Comparison of ENCODE assay signal across 22 cellular contexts in genomic region chr9:108854094-108854493, GRCh38. TPM values are rescaled to one million over a fixed set of nuclear protein-coding genes. Genes with fewer than 3 reads are reported as not detected.
DNase-seq lines count a peak whose midpoint lies in the region; ATAC-seq, FAIRE-seq and TF ChIP-seq lines count a peak whose summit lies in the region.
"Had no signal": no experiment of that assay in that cellular context is flagged by ENCODE, and none has a peak within 500 bp of the region (broad histone marks: within the 10 kb centered on the region; RNA-seq: fewer than 3 reads in every experiment).

No MANE protein-coding gene starts in this region.

- H3K4me1 ChIP-seq in A549 (no peaks in the 10 kb centered on the region), K562 (replicated peaks in 1 of 2; ENCODE audit: control insufficient read depth in 2 of 2, insufficient read depth in 2 of 2, low read length in 2 of 2) (peaks cover 0 to 15% of the 10 kb centered on the region in 2 experiments; a peak in 1 of 5 replicates)
- H3K4me1 ChIP-seq: BLaER1 had no signal

- H3K27ac ChIP-seq in A549 (no peak overlapping the region), K562 (ENCODE audit: extremely low read depth, low read depth, low read length) (no peak overlapping the region)
- H3K27ac ChIP-seq: BLaER1 had no signal

- in situ Hi-C loops in K562 (cut with MboI), result no loop called here

- no peak overlapping the region for H3K4me3 ChIP-seq in A549
- no peak overlapping the region for H3K4me3 ChIP-seq in GM12864 (ENCODE audit: low read depth, low read length)
- H3K4me3 ChIP-seq in Jurkat, Clone E6-1 (ENCODE audit: low read length), result no peak overlapping the region
- no peak overlapping the region for H3K4me3 ChIP-seq in K562
- H3K4me3 ChIP-seq: BLaER1 had no signal

- ATAC-seq in A549 (peak; percentile 25 to 77; a peak in 3 of 6 replicates), K562 (peak; percentile 91), GM21526 (IDR thresholded peaks at IDR 0.05; ENCODE audit: low FRiP score, unreplicated experiment) (no peak), GM19395 (IDR thresholded peaks at IDR 0.05; ENCODE audit: unreplicated experiment) (no peak)

- H3K27me3 Mint-ChIP-seq in T-helper 2 cell treated with Interferon-gamma antibody and Interleukin-4, amounts not matched to agents 5 μg/mL and 100 μg/mL, for 36 hours (ENCODE audit: low read depth), result peaks cover 4% of the 10 kb centered on the region

- WGBS in A549 (ENCODE audit: missing lambda C conversion rate), result 58% methylated on average over 3 of the region's 3 CpGs
- WGBS in K562 (ENCODE audit: insufficient coverage, low coverage, missing lambda C conversion rate), result 0% methylated on average over 3 of the region's 3 CpGs

- H3K9me1 ChIP-seq in K562 (ENCODE audit: control insufficient read depth, insufficient read depth, low read length), result no peaks in the 10 kb centered on the region

- peaks cover 40 to 45% of the 10 kb centered on the region in 2 experiments for H3K27me3 ChIP-seq in K562 (ENCODE audit: control insufficient read depth in 2 of 2, insufficient read depth in 2 of 2, low read length in 2 of 2)
- H3K27me3 ChIP-seq: BLaER1 had no signal

- BruUV-seq in K562 (replicated peaks; lab: Mats Ljungman, UMichigan), result no TSS peak

- TF ChIP-seq EP300 in A549 (IDR thresholded peaks at IDR 0.05) (no peak), K562 (IDR thresholded peaks at IDR 0.05; ENCODE audit: low read length) (no peak)

- H3K4me2 ChIP-seq in A549, result no peak overlapping the region
- H3K4me2 ChIP-seq in K562 (ENCODE audit: insufficient read depth, low read length), result no peak overlapping the region
- H3K4me2 ChIP-seq: BLaER1 had no signal

- H2AFZ ChIP-seq in K562 (ENCODE audit: low read depth, low read length), result no peak overlapping the region

- H3K4me1 Mint-ChIP-seq in T-helper 2 cell treated with Interferon-gamma antibody and Interleukin-4, amounts not matched to agents 5 μg/mL and 100 μg/mL, for 36 hours (ENCODE audit: low read depth), result no peaks in the 10 kb centered on the region
- H3K4me1 Mint-ChIP-seq: CD4-positive, alpha-beta memory T cell had no signal

- H3K36me3 ChIP-seq in K562 (ENCODE audit: control insufficient read depth, insufficient read depth, low read length), result no peaks in the 10 kb centered on the region
- H3K36me3 ChIP-seq: BLaER1 had no signal

- H3K9me3 ChIP-seq in A549 (no peaks in the 10 kb centered on the region), K562 (replicated peaks; ENCODE audit: control insufficient read depth, insufficient read depth, low read depth, low read length) (no peaks in the 10 kb centered on the region)

- CTCF ChIA-PET in A549 (lab: Yijun Ruan, JAX) (interaction anchor here (0.6 to 1.8 kb wide), 6 partner anchors 10 to 1547 kb away, joined by 3 to 5 read pairs (median 3); no protein-coding TSS in a partner anchor), K562 (lab: Yijun Ruan, JAX; ENCODE audit: low intra/inter-chr PET ratio) (no interaction called here)

- H3K4me3 Mint-ChIP-seq in T-helper 2 cell treated with Interferon-gamma antibody and Interleukin-4, amounts not matched to agents 5 μg/mL and 100 μg/mL, for 36 hours, result no peak overlapping the region
- H3K4me3 Mint-ChIP-seq: CD4-positive, alpha-beta memory T cell had no signal

- TF ChIP-seq RAD21 in A549 (conservative IDR thresholded peaks at IDR 0.05 in 1 of 2, IDR thresholded peaks at IDR 0.05 in 1 of 2) (no peak), K562 (CRISPR knock-in tag; conservative IDR thresholded peaks at IDR 0.05 in 1 of 2, IDR thresholded peaks at IDR 0.05 in 1 of 2) (peak in 1 of 2 experiments; percentile 40; a peak in 2 of 4 replicates)

- H3K9me3 Mint-ChIP-seq in T-helper 2 cell treated with Interferon-gamma antibody and Interleukin-4, amounts not matched to agents 5 μg/mL and 100 μg/mL, for 36 hours, result no peaks in the 10 kb centered on the region

- no peaks in the 10 kb centered on the region for H3K79me2 ChIP-seq in K562 (ENCODE audit: control insufficient read depth, insufficient read depth, low read length)

- no peak overlapping the region for H3K9ac ChIP-seq in K562 (ENCODE audit: insufficient read depth in 1 of 2, low read depth in 2 of 2, low read length in 2 of 2)
- H3K9ac ChIP-seq: BLaER1 had no signal

- H4K20me1 ChIP-seq in K562 (replicated peaks; ENCODE audit: control insufficient read depth, insufficient read depth, low read length), result no peaks in the 10 kb centered on the region; the same call in 1 of the 2 replicates
- H4K20me1 ChIP-seq: BLaER1 had no signal

- intact Hi-C loops in K562 (cut with micrococcal nuclease), result loop anchor here (10.0 kb wide), 1 partner anchor 371 kb away; no protein-coding TSS in a partner anchor

- H3K27ac Mint-ChIP-seq in T-helper 2 cell treated with Interferon-gamma antibody and Interleukin-4, amounts not matched to agents 5 μg/mL and 100 μg/mL, for 36 hours, result no peak overlapping the region
- H3K27ac Mint-ChIP-seq: CD4-positive, alpha-beta memory T cell had no signal

- no peak for FAIRE-seq in A549 (lab: Jason Lieb, UNC)
- FAIRE-seq in K562 (lab: Jason Lieb, UNC), result peak; percentile 81
- FAIRE-seq: A204.1, G401.6, H1 had no signal

- TF ChIP-seq CTCF in A549 (IDR thresholded peaks at IDR 0.05) (no peak), GM12864 (IDR thresholded peaks at IDR 0.05; ENCODE audit: low read depth, low read length, missing control alignments) (peak; percentile 49), K562 (IDR thresholded peaks at IDR 0.05 in 2 of 3, conservative IDR thresholded peaks at IDR 0.05 in 1 of 3; ENCODE audit: insufficient read depth in 2 of 3, low read depth in 1 of 3, low read length in 3 of 3) (peak; percentile 55 to 63 (median 60))

- TF ChIP-seq POLR2A in A549 (IDR thresholded peaks at IDR 0.05; ENCODE audit: low read length) (no peak), K562 (conservative IDR thresholded peaks at IDR 0.05) (no peak)

- DNase-seq in A549 (ENCODE audit: low read depth in 1 of 2, low spot score in 1 of 2) (peak in 1 of 2 experiments; percentile 17), GM12864 (ENCODE audit: low read depth) (no peak), K562 (ENCODE audit: extremely low read depth in 1 of 4, low spot score in 3 of 4) (peak; percentile 55 to 64 (median 63)), DMS79 (lab: John Stamatoyannopoulos, UW) (no peak)
- DNase-seq in Jurkat, Clone E6-1 (ENCODE audit: low read depth, low spot score), result peak; percentile 30
- DNase-seq in T-helper 2 cell treated with Interferon-gamma antibody and Interleukin-4, amounts not matched to agents 5 μg/mL and 100 μg/mL, for 36 hours (ENCODE audit: low spot score), result no peak
- DNase-seq: Calu3; CD4-positive, alpha-beta memory T cell; DMS79 treated with DMSO at 0.1 percent for 48 hours; IMR-90; NCI-H2081; NCI-H446 treated with DMSO at 0.1 percent for 48 hours; NK-92 treated with Interleukin-12 subunit alpha and Interleukin-12 subunit beta, amount 100 ng/mL, for 24 hours; RPMI8226 had no signal

- no peaks in the 10 kb centered on the region for H3K36me3 Mint-ChIP-seq in T-helper 2 cell treated with Interferon-gamma antibody and Interleukin-4, amounts not matched to agents 5 μg/mL and 100 μg/mL, for 36 hours (ENCODE audit: low read depth)
- H3K36me3 Mint-ChIP-seq: CD4-positive, alpha-beta memory T cell had no signal

- POLR2A ChIA-PET in A549 (lab: Yijun Ruan, JAX) (no interaction called here), K562 (lab: Yijun Ruan, JAX) (interaction anchor here (0.7 to 1.5 kb wide), 3 partner anchors 14 to 332 kb away, joined by 3 to 4 read pairs (median 3); no protein-coding TSS in a partner anchor)

RNA-seq across cellular contexts. Expression of gene ACTL7B, which starts 1.7 kb away (rescaled TPM):
- polyA plus RNA-seq in A549 (2011; rRNA removed), result not detected in 2 replicates
- 0.01 TPM in 2 replicates for polyA plus RNA-seq in A549 (2012; cell fraction: cytosol; rRNA removed)
- polyA plus RNA-seq in A549 (2012; cell fraction: nucleus; rRNA removed), result 0.11 and 0.25 TPM in 2 replicates
- polyA plus RNA-seq in A549 (2017; fragmentation: RNase III; extraction: RNeasy Plus Mini Kit Qiagen cat#74134 plus additional on column Dnase treatment), result not detected in 3 replicates
- polyA minus RNA-seq in A549 (2011; rRNA and poly(A)+ RNA removed), result 0.10 TPM in 1 of 2 replicates, not detected in the other
- not detected for polyA plus RNA-seq in Jurkat, Clone E6-1 (2012; ENCODE audit: insufficient read depth, insufficient read length)
- total RNA-seq in K562 (2011; cell fraction: chromatin; rRNA removed; ENCODE audit: low replicate concordance), result not detected in 2 replicates
- 0.13 TPM in 1 of 2 replicates, not detected in the other for total RNA-seq in K562 (2011; cell fraction: nucleolus; rRNA removed)
- 0.31 TPM in 1 of 2 replicates, not detected in the other for total RNA-seq in K562 (2011; cell fraction: nucleoplasm; rRNA removed)
- not detected in 2 replicates for total RNA-seq in K562 (2014; rRNA removed)
- not detected in 2 replicates for total RNA-seq in K562 (2014; rRNA removed; fragmentation: Illumina TruSeq; extraction: Trizol)
- total RNA-seq in K562 (2015; rRNA removed; fragmentation: Illumina TruSeq; extraction: Trizol), result not detected in 2 replicates
- not detected in 2 replicates for total RNA-seq in K562 (2021)
- polyA plus RNA-seq in K562 (2011; rRNA removed), result not detected in 2 replicates
- not detected in 2 replicates for polyA plus RNA-seq in K562 (2011; cell fraction: cytosol; rRNA removed)
- polyA plus RNA-seq in K562 (2011; cell fraction: nucleus; rRNA removed), result 0.04 TPM in 2 replicates
- polyA plus RNA-seq in K562 (2012), result not detected in 2 replicates
- polyA plus RNA-seq in K562 (2014; fragmentation: Illumina TruSeq; extraction: Trizol), result not detected in 2 replicates
- not detected for polyA plus RNA-seq in K562 (2014; fragmentation: Nextera tagmentation; extraction: Ambion mirVana)
- polyA plus RNA-seq in K562 (2014; rRNA removed), result 0.04 TPM in 1 of 2 replicates, not detected in the other
- polyA minus RNA-seq in K562 (2011; rRNA and poly(A)+ RNA removed), result not detected in 2 replicates
- polyA minus RNA-seq in K562 (2011; cell fraction: cytosol; rRNA and poly(A)+ RNA removed), result not detected in 2 replicates
- not detected in 2 replicates for polyA minus RNA-seq in K562 (2011; cell fraction: nucleus; rRNA and poly(A)+ RNA removed)
- total RNA-seq: Calu3, H1, IMR-90, LHCN-M2 had no signal
- polyA plus RNA-seq: CD4-positive, alpha-beta memory T cell; H1; IMR-90 had no signal

RNA-seq across cellular contexts. Expression of gene ACTL7A, which starts 8.0 kb away (rescaled TPM):
- polyA plus RNA-seq in A549 (2011; rRNA removed) (not detected in 2 replicates), A549 (2017; fragmentation: RNase III; extraction: RNeasy Plus Mini Kit Qiagen cat#74134 plus additional on column Dnase treatment) (not detected in 3 replicates), K562 (2011; rRNA removed) (not detected in 2 replicates), K562 (2014; fragmentation: Illumina TruSeq; extraction: Trizol) (not detected in 2 replicates), K562 (2014; fragmentation: Nextera tagmentation; extraction: Ambion mirVana) (not detected), K562 (2014; rRNA removed) (not detected in 2 replicates)
- not detected in 2 replicates for polyA plus RNA-seq in A549 (2012; cell fraction: cytosol; rRNA removed)
- not detected in 2 replicates for polyA plus RNA-seq in A549 (2012; cell fraction: nucleus; rRNA removed)
- polyA minus RNA-seq in A549 (2011; rRNA and poly(A)+ RNA removed), result not detected in 2 replicates
- not detected for polyA plus RNA-seq in Jurkat, Clone E6-1 (2012; ENCODE audit: insufficient read depth, insufficient read length)
- total RNA-seq in K562 (2011; cell fraction: chromatin; rRNA removed; ENCODE audit: low replicate concordance), result not detected in 2 replicates
- total RNA-seq in K562 (2011; cell fraction: nucleolus; rRNA removed), result not detected in 2 replicates
- not detected in 2 replicates for total RNA-seq in K562 (2011; cell fraction: nucleoplasm; rRNA removed)
- total RNA-seq in K562 (2014; rRNA removed) (not detected in 2 replicates), K562 (2014; rRNA removed; fragmentation: Illumina TruSeq; extraction: Trizol) (not detected in 2 replicates), K562 (2015; rRNA removed; fragmentation: Illumina TruSeq; extraction: Trizol) (not detected in 2 replicates), K562 (2021) (not detected in 2 replicates)
- polyA plus RNA-seq in K562 (2011; cell fraction: cytosol; rRNA removed), result not detected in 2 replicates
- polyA plus RNA-seq in K562 (2011; cell fraction: nucleus; rRNA removed), result not detected in 2 replicates
- not detected in 2 replicates for polyA plus RNA-seq in K562 (2012)
- not detected in 2 replicates for polyA minus RNA-seq in K562 (2011; rRNA and poly(A)+ RNA removed)
- polyA minus RNA-seq in K562 (2011; cell fraction: cytosol; rRNA and poly(A)+ RNA removed), result not detected in 2 replicates
- not detected in 2 replicates for polyA minus RNA-seq in K562 (2011; cell fraction: nucleus; rRNA and poly(A)+ RNA removed)
- total RNA-seq: Calu3; CD4-positive, alpha-beta memory T cell; H1; IMR-90; LHCN-M2; T-helper 1 cell treated with Interleukin-12 subunit alpha and Interleukin-12 subunit beta and Interleukin-4 antibody, amounts not matched to agents 30 ng/mL and 1 ng/mL, for 36 hours had no signal
- polyA plus RNA-seq: CD4-positive, alpha-beta memory T cell; H1; IMR-90 had no signal

Comparison
In these comparisons a context has a peak if more than half of its experiments do, and no peak if none do; other contexts are left out.
1. ATAC-seq: peak in A549 (2 of 2) and K562 (single experiment); none in GM21526 (single experiment) and GM19395 (single experiment).
2. DNase-seq: peak in Jurkat, Clone E6-1 (single experiment) and K562 (4 of 4); none in GM12864 (single experiment), DMS79 (single experiment) and T-helper 2 cell treated with Interferon-gamma antibody and Interleukin-4, amounts not matched to agents 5 μg/mL and 100 μg/mL, for 36 hours (single experiment).
3. Of the 35 proteins assayed by ChIP-seq in both K562 and A549: peak only in K562: CTCF and SMC3; only in A549: none; in both: none; in neither: 32; mixed calls (peak in some experiments, not most) for 1.